Comparison of ENCODE assay signal across 9 cellular contexts in the genomic region with DNA sequence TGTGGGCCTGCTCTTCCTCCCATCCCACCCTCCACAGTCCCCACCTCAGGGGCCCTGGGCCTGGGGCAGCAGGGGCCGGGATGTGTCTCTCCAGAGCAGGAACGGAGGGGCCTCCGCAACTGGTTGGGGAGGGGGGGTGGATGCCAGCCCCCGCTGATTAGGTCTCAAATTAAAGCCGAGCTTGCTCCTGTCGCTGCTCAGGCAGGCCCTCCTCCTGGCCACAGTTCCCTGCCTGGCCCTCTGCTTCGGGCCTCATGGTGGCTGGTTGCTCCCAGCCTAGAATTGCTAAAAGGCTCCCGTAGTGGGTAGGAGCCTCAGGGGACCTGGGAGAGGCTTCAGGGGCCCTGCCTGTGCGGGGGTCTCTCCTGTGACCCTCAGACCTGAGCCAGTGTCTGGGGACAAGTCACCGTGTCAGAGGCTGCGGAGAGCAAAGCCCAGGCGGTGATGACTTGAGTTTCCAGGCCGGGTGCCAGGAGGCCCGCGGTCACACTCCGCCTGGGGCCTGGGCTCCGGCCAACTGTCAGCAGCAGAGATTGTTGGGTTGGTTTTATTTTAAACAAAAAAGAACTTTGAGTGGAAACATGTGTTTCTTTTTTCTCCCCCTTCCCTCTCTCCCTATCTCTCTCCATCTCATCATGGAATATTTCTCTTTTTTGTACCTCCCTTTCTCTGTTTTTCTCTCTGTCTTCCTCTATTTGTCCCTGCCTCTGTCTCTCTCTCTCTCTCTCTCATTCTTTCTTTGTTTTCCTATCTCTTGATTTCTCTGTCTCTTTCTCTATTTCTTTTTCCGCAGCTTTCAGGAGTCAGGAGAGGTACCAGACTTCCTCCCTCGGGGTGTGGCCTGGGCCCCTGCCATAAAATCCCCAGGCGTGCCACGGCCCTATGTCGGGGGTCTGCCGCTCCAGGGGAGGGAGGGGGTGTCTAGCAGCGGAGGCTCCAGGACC. TPM values are rescaled to one million over a fixed set of nuclear protein-coding genes. Genes with fewer than 3 reads are reported as not detected.
A peak's percentile ranks its signal among the peaks of the same experiment; 100 is the strongest.
DNase-seq lines count a peak whose midpoint lies in the region; ATAC-seq, FAIRE-seq and TF ChIP-seq lines count a peak whose summit lies in the region.
"Had no signal": no experiment of that assay in that cellular context is flagged by ENCODE, and none has a peak within 500 bp of the region (broad histone marks: within the 10 kb centered on the region; RNA-seq: fewer than 3 reads in every experiment).

No MANE protein-coding gene starts in this region.

- DNase-seq in Ammon's horn (ENCODE audit: low spot score) (peak; percentile 74), NCI-H69 (lab: John Stamatoyannopoulos, UW) (peak; percentile 32), H1 (ENCODE audit: low read depth in 1 of 2, low spot score in 2 of 2) (no peak), midbrain (lab: John Stamatoyannopoulos, UW) (peak; percentile 71), vagina (ENCODE audit: extremely low spot score in 2 of 2) (no peak)
- no peak for DNase-seq in activated naive CD8-positive, alpha-beta T cell treated with anti-CD3 and anti-CD28 coated beads for 36 hours

- H3K27ac ChIP-seq in H1 (ENCODE audit: low read depth, low read length) (no peak overlapping the region), vagina (peak overlapping the region; percentile 93)

- H3K56ac ChIP-seq in H1 (replicated peaks; ENCODE audit: insufficient read length, low read depth, low read length): no peak overlapping the region

- TF ChIP-seq RAD21 in H1 (IDR thresholded peaks at IDR 0.05 in 1 of 2, conservative IDR thresholded peaks at IDR 0.05 in 1 of 2; ENCODE audit: low read depth in 2 of 2, low read length in 2 of 2): no peak

- H4K5ac ChIP-seq in H1 (ENCODE audit: insufficient read length, low read depth, low read length): no peak overlapping the region

- no peak overlapping the region for H2BK12ac ChIP-seq in H1 (ENCODE audit: low read depth, low read length)

- H2BK20ac ChIP-seq in H1 (ENCODE audit: low read length): no peak overlapping the region

- WGBS in H1 (ENCODE audit: extremely low coverage in 1 of 2, insufficient coverage in 1 of 2, insufficient read length in 1 of 2, insufficient replicate concordance in 2 of 2, low coverage in 1 of 2, low lambda C conversion rate in 2 of 2, missing lambda C conversion rate in 1 of 2), 2 experiments: 91% methylated on average over 21 of the region's 24 CpGs; no CpG with 5 or more reads in 1 of the 2 experiments

- H3K4me2 ChIP-seq in H1 (ENCODE audit: insufficient read depth in 1 of 2, low read depth in 2 of 2, low read length in 2 of 2): no peak overlapping the region

- no peak overlapping the region for H3K4ac ChIP-seq in H1 (replicated peaks; ENCODE audit: insufficient read length, low read depth, low read length)

- ATAC-seq in HG03108 (IDR thresholded peaks at IDR 0.05; ENCODE audit: unreplicated experiment) (no peak), HG02840 (IDR thresholded peaks at IDR 0.05; ENCODE audit: low FRiP score, unreplicated experiment) (no peak)

- H3K79me1 ChIP-seq in H1 (ENCODE audit: low read depth, low read length): no peaks in the 10 kb centered on the region

- H3K23ac ChIP-seq in H1 (ENCODE audit: insufficient read length): no peak overlapping the region

- no peak overlapping the region for H3K27ac Mint-ChIP-seq in activated naive CD8-positive, alpha-beta T cell treated with anti-CD3 and anti-CD28 coated beads for 36 hours

- H3K9me3 ChIP-seq in H1 (ENCODE audit: insufficient read depth in 2 of 2, low read depth in 1 of 2, low read length in 1 of 2): no peaks in the 10 kb centered on the region
- H3K9me3 ChIP-seq in vagina: no peaks in the 10 kb centered on the region

- H2BK120ac ChIP-seq in H1 (replicated peaks; ENCODE audit: low read depth, low read length): no peak overlapping the region

- no peak overlapping the region for H3K18ac ChIP-seq in H1 (ENCODE audit: extremely low read depth, low read length)

- H3K14ac ChIP-seq in H1 (ENCODE audit: insufficient read length): no peak overlapping the region

- H3K79me2 ChIP-seq in H1 (ENCODE audit: control insufficient read depth in 1 of 2, insufficient read depth in 2 of 2, low read length in 2 of 2): no peaks in the 10 kb centered on the region

- no peak overlapping the region for H2AFZ ChIP-seq in H1 (ENCODE audit: low read length)

- H3K4me1 Mint-ChIP-seq in activated naive CD8-positive, alpha-beta T cell treated with anti-CD3 and anti-CD28 coated beads for 36 hours: no peaks in the 10 kb centered on the region

- H2BK15ac ChIP-seq in H1 (ENCODE audit: low read length): no peak overlapping the region

- H3K36me3 ChIP-seq in H1 (ENCODE audit: control insufficient read depth in 2 of 4, insufficient read depth in 4 of 4, low read length in 3 of 4): no peaks in the 10 kb centered on the region
- no peaks in the 10 kb centered on the region for H3K36me3 ChIP-seq in vagina

- H4K91ac ChIP-seq in H1 (replicated peaks; ENCODE audit: insufficient read length, low read length): peak overlapping the region; percentile 36

- TF ChIP-seq POLR2A in H1 (IDR thresholded peaks at IDR 0.05; ENCODE audit: control extremely low read depth in 1 of 2, low read depth in 2 of 2, low read length in 2 of 2) (no peak), vagina (IDR thresholded peaks at IDR 0.05) (no peak)

- H4K20me1 ChIP-seq in H1 (replicated peaks in 1 of 2; ENCODE audit: control insufficient read depth in 1 of 2, insufficient read depth in 2 of 2, low read length in 2 of 2): no peaks in the 10 kb centered on the region

- FAIRE-seq in H1 (lab: Jason Lieb, UNC): no peak

- no peak overlapping the region for H2AK5ac ChIP-seq in H1 (ENCODE audit: low read depth, low read length)

- H3K4me3 ChIP-seq in H1 (ENCODE audit: extremely low read depth in 1 of 4, insufficient read depth in 2 of 4, low read depth in 3 of 4, low read length in 4 of 4) (no peak overlapping the region), vagina (no peak overlapping the region)

- TF ChIP-seq EP300 in H1 (IDR thresholded peaks at IDR 0.05; ENCODE audit: borderline replicate concordance in 1 of 2, low read depth in 2 of 2, low read length in 2 of 2): no peak

- no peaks in the 10 kb centered on the region; a peak in 1 of 7 replicates for H3K27me3 ChIP-seq in H1 (replicated peaks in 1 of 4; ENCODE audit: control insufficient read depth in 3 of 4, extremely low read depth in 1 of 4, insufficient read depth in 3 of 4, low read length in 3 of 4)
- no peaks in the 10 kb centered on the region for H3K27me3 ChIP-seq in vagina

- intact Hi-C loops in vagina (cut with DNase I): no loop called here

- H3K27me3 Mint-ChIP-seq in activated naive CD8-positive, alpha-beta T cell treated with anti-CD3 and anti-CD28 coated beads for 36 hours: no peaks in the 10 kb centered on the region

- H3K4me3 Mint-ChIP-seq in activated naive CD8-positive, alpha-beta T cell treated with anti-CD3 and anti-CD28 coated beads for 36 hours: no peak overlapping the region
- H3K4me3 Mint-ChIP-seq: central memory CD8-positive, alpha-beta T cell had no signal

- H3K4me1 ChIP-seq in H1 (replicated peaks in 1 of 4; ENCODE audit: control insufficient read depth in 3 of 4, insufficient read depth in 4 of 4, low read length in 3 of 4): peaks cover 0 to 18% (median 8%) of the 10 kb centered on the region in 4 experiments; a peak in 6 of 7 replicates
- peaks cover 61% of the 10 kb centered on the region for H3K4me1 ChIP-seq in vagina

- CTCF ChIA-PET in H1 (lab: Charles Lee; ENCODE audit: partially characterized antibody): interaction anchor here (0.5 to 6.4 kb wide), 7 partner anchors 10 to 104 kb away, joined by 3 to 53 read pairs (median 3); no protein-coding TSS in a partner anchor

- H2BK5ac ChIP-seq in H1 (ENCODE audit: low read depth, low read length): no peak overlapping the region

- H3K23me2 ChIP-seq in H1 (ENCODE audit: low read depth, low read length): no peaks in the 10 kb centered on the region

- no peaks in the 10 kb centered on the region for H3K36me3 Mint-ChIP-seq in activated naive CD8-positive, alpha-beta T cell treated with anti-CD3 and anti-CD28 coated beads for 36 hours

- H3K9ac ChIP-seq in H1 (replicated peaks in 1 of 4; ENCODE audit: extremely low read depth in 1 of 4, low read depth in 3 of 4, low read length in 3 of 4): no peak overlapping the region

- H3K9me3 Mint-ChIP-seq in activated naive CD8-positive, alpha-beta T cell treated with anti-CD3 and anti-CD28 coated beads for 36 hours: no peaks in the 10 kb centered on the region
- H3K9me3 Mint-ChIP-seq: central memory CD8-positive, alpha-beta T cell had no signal

- no peak overlapping the region for H4K8ac ChIP-seq in H1 (ENCODE audit: extremely low read depth, insufficient read depth, low read length)

- TF ChIP-seq CTCF in H1 (IDR thresholded peaks at IDR 0.05; ENCODE audit: control extremely low read depth in 1 of 3, insufficient read depth in 1 of 3, low read depth in 1 of 3, low read length in 3 of 3) (no peak), vagina (IDR thresholded peaks at IDR 0.05) (no peak)

- POLR2A ChIA-PET in H1 (lab: Charles Lee; ENCODE audit: partially characterized antibody): interaction anchor here (0.5 to 1.4 kb wide), 6 partner anchors 10 to 61 kb away, joined by 3 to 9 read pairs (median 3); partner anchors contain the start of gene EPHA2

TF ChIP-seq in H1, 55 proteins besides CTCF, POLR2A, EP300 and RAD21 (continues in another document):
- TF ChIP-seq SRF (IDR thresholded peaks at IDR 0.05; ENCODE audit: low read depth, low read length): no peak

RNA-seq across cellular contexts. Expression of gene EPHA2, which starts 20.0 kb away (rescaled TPM):
- 28.4 and 33.6 TPM in 2 replicates for total RNA-seq in H1 (2021; fragmentation: NEBNext Ultra II Directional; extraction: Animal tissue kit (Norgen Biotek cat#: 25700))
- polyA plus RNA-seq in H1 (2011; rRNA removed): 26.8 and 42.2 TPM in 2 replicates
- polyA plus RNA-seq in H1 (2011; cell fraction: cytosol; rRNA removed): 24.2 TPM
- polyA plus RNA-seq in H1 (2011; cell fraction: nucleus; rRNA removed): 69.5 TPM
- polyA plus RNA-seq in H1 (2012, experiment 1 of 2): 23.3 to 29.4 TPM (median 24.9 TPM) in 4 replicates
- 28.9 TPM for polyA plus RNA-seq in H1 (2012, experiment 2 of 2)
- 33.8 TPM for polyA plus RNA-seq in H1 (2013, experiment 1 of 2)
- polyA plus RNA-seq in H1 (2013, experiment 2 of 2): 33.1 TPM
- 44.2 and 53.8 TPM in 2 replicates for polyA minus RNA-seq in H1 (2011; rRNA and poly(A)+ RNA removed)
- polyA minus RNA-seq in H1 (2011; cell fraction: cytosol; rRNA and poly(A)+ RNA removed): 30.1 TPM
- 34.1 TPM for polyA minus RNA-seq in H1 (2011; cell fraction: nucleus; rRNA and poly(A)+ RNA removed)
- total RNA-seq in vagina: 264 TPM
- under 1 TPM in 1 of 2 experiments, not detected in 1; 0.08 TPM for total RNA-seq in activated naive CD8-positive, alpha-beta T cell treated with anti-CD3 and anti-CD28 coated beads for 36 hours

RNA-seq across cellular contexts. Expression of gene ARHGEF19, which starts 36.6 kb away (rescaled TPM):
- total RNA-seq in H1 (2021; fragmentation: NEBNext Ultra II Directional; extraction: Animal tissue kit (Norgen Biotek cat#: 25700)): 51.9 and 56.4 TPM in 2 replicates
- 47.5 and 69.2 TPM in 2 replicates for polyA plus RNA-seq in H1 (2011; rRNA removed)
- 55.0 TPM for polyA plus RNA-seq in H1 (2011; cell fraction: cytosol; rRNA removed)
- 157 TPM for polyA plus RNA-seq in H1 (2011; cell fraction: nucleus; rRNA removed)
- 42.8 to 57.1 TPM (median 54.3 TPM) in 4 replicates for polyA plus RNA-seq in H1 (2012, experiment 1 of 2)
- polyA plus RNA-seq in H1 (2012, experiment 2 of 2): 45.5 TPM
- polyA plus RNA-seq in H1 (2013, experiment 1 of 2): 32.6 TPM
- 30.2 TPM for polyA plus RNA-seq in H1 (2013, experiment 2 of 2)
- polyA minus RNA-seq in H1 (2011; rRNA and poly(A)+ RNA removed): 27.7 and 32.0 TPM in 2 replicates
- polyA minus RNA-seq in H1 (2011; cell fraction: cytosol; rRNA and poly(A)+ RNA removed): 22.2 TPM
- polyA minus RNA-seq in H1 (2011; cell fraction: nucleus; rRNA and poly(A)+ RNA removed): 30.7 TPM
- 19.4 TPM for total RNA-seq in vagina
- 1 to 10 TPM; 4.4 to 4.5 TPM for total RNA-seq in activated naive CD8-positive, alpha-beta T cell treated with anti-CD3 and anti-CD28 coated beads for 36 hours

Comparison
In these comparisons a context has a peak if more than half of its experiments do, and no peak if none do; other contexts are left out.
1. DNase-seq: peak in Ammon's horn (single experiment), NCI-H69 (single experiment) and midbrain (single experiment); none in H1 (0 of 2), vagina (0 of 2) and activated naive CD8-positive, alpha-beta T cell treated with anti-CD3 and anti-CD28 coated beads for 36 hours (single experiment).
2. RNA of gene EPHA2, which starts 20.0 kb away (total RNA-seq): 264 TPM in vagina (single experiment) and 28.4 to 33.6 TPM in H1; 0.08 TPM in activated naive CD8-positive, alpha-beta T cell treated with anti-CD3 and anti-CD28 coated beads for 36 hours; every median in the first group is over 10 times any median in the second.